In the genomic region with DNA sequence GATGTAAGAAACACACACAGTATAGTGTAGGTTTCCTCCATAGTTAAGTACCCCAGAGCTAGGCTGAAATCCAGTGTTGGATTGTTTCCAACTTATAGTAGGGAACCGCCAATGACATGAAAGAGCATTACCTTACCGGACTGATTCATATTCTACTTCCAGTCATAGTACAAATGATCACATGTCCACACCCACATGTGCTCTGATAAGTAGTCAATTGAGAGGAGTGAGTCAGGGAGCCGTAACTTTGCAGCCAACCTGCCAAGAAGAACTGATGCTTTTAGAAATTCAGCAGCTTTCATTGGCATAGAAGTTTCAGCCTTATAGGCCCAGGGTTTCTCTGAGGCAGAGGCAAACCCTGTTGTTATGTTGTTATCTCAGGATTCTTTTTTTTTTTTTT, we compare ENCODE assay signal across 12 cellular contexts.
DNase-seq lines count a peak whose midpoint lies in the region; ATAC-seq and TF ChIP-seq lines count a peak whose summit lies in the region.
"Had no signal": no experiment of that assay in that cellular context is flagged by ENCODE, and none has a peak within 500 bp of the region (broad histone marks: within the 10 kb centered on the region; RNA-seq: fewer than 3 reads in every experiment).

No MANE protein-coding gene starts in this region.

- WGBS in smooth muscle cell (ENCODE audit: low lambda C conversion rate) = 70% methylated on average over 3 of the region's 3 CpGs

- H3K27me3 Mint-ChIP-seq in nephron (ENCODE audit: low read depth) = peaks cover 9% of the 10 kb centered on the region
- H3K27me3 Mint-ChIP-seq in HFFc6 (ENCODE audit: insufficient read depth) = peaks cover 1% of the 10 kb centered on the region; the same call in 1 of the 2 replicates
- H3K27me3 Mint-ChIP-seq in GM23338 (ENCODE audit: insufficient read depth, low read depth, poor library complexity) = no peaks in the 10 kb centered on the region

- H3K9ac ChIP-seq in smooth muscle cell (ENCODE audit: low read depth) = no peak overlapping the region

- H3K27me3 ChIP-seq in smooth muscle cell (ENCODE audit: low read depth) = no peaks in the 10 kb centered on the region
- no peaks in the 10 kb centered on the region for H3K27me3 ChIP-seq in GM23338 (ENCODE audit: insufficient read depth)
- H3K27me3 ChIP-seq: SJCRH30 had no signal

- H3F3A ChIP-seq in smooth muscle cell (ENCODE audit: low read depth) = peaks cover 7% of the 10 kb centered on the region
- H3F3A ChIP-seq in GM23338 (replicated peaks; ENCODE audit: low read depth) = no peaks in the 10 kb centered on the region

- no peak overlapping the region for H2AFZ ChIP-seq in smooth muscle cell (ENCODE audit: low read depth)
- H2AFZ ChIP-seq in GM23338 = no peak overlapping the region; the same call in 1 of the 2 replicates

- H3K9me3 Mint-ChIP-seq in nephron (no peaks in the 10 kb centered on the region), HFFc6 (no peaks in the 10 kb centered on the region), GM23338 (no peaks in the 10 kb centered on the region)

- H3K4me3 ChIP-seq in astrocyte of the spinal cord (ENCODE audit: low read depth, low read length) (no peak overlapping the region), smooth muscle cell (no peak overlapping the region), GM23338 (no peak overlapping the region)
- H3K4me3 ChIP-seq: SJCRH30, skin epidermis had no signal

- H3K4me1 Mint-ChIP-seq in nephron = peaks cover 21% of the 10 kb centered on the region
- peaks cover 19% of the 10 kb centered on the region for H3K4me1 Mint-ChIP-seq in HFFc6 (ENCODE audit: low read depth)
- peaks cover 15% of the 10 kb centered on the region for H3K4me1 Mint-ChIP-seq in GM23338

- H3K36me3 ChIP-seq in smooth muscle cell (ENCODE audit: low read depth) (no peaks in the 10 kb centered on the region), GM23338 (ENCODE audit: insufficient read depth) (no peaks in the 10 kb centered on the region)
- H3K36me3 ChIP-seq: SJCRH30 had no signal

- no peak for ATAC-seq in GM23338

- H3K9me2 ChIP-seq in GM23338 (ENCODE audit: insufficient read depth) = no peaks in the 10 kb centered on the region; the same call in 1 of the 2 replicates

- no peaks in the 10 kb centered on the region for H3K36me3 Mint-ChIP-seq in nephron (ENCODE audit: low read depth)
- H3K36me3 Mint-ChIP-seq in HFFc6 (ENCODE audit: low read depth) = no peaks in the 10 kb centered on the region
- no peaks in the 10 kb centered on the region for H3K36me3 Mint-ChIP-seq in GM23338 (ENCODE audit: low read depth)

- no peaks in the 10 kb centered on the region for H3K9me3 ChIP-seq in smooth muscle cell (replicated peaks; ENCODE audit: low read depth)
- H3K9me3 ChIP-seq: SJCRH30 had no signal

- peak overlapping the region; percentile 4 to 44 (median 20) for H3K27ac Mint-ChIP-seq in nephron
- H3K27ac Mint-ChIP-seq in HFFc6 = no peak overlapping the region
- no peak overlapping the region for H3K27ac Mint-ChIP-seq in GM23338

- H3K79me2 ChIP-seq in smooth muscle cell (ENCODE audit: low read depth) (no peaks in the 10 kb centered on the region), GM23338 (replicated peaks; ENCODE audit: insufficient read depth) (no peaks in the 10 kb centered on the region)

- DNase-seq in Daoy (ENCODE audit: low read depth) (peak; percentile 67), HT1080 (ENCODE audit: low read depth) (peak; percentile 81), astrocyte of the spinal cord (ENCODE audit: low read depth, low spot score) (peak; percentile 46), HFFc6 (no peak), smooth muscle cell (lab: John Stamatoyannopoulos, UW; ENCODE audit: unreplicated experiment) (no peak), GM23338 (ENCODE audit: low spot score) (no peak)
- DNase-seq: aorta, MM.1S, NCI-H524, SJCRH30 had no signal

- H3K4me1 ChIP-seq in smooth muscle cell (ENCODE audit: low read depth) (peaks cover 9% of the 10 kb centered on the region), GM23338 (ENCODE audit: insufficient read depth) (peaks cover 7% of the 10 kb centered on the region; the same call in 1 of the 2 replicates)

- no peaks in the 10 kb centered on the region for H4K20me1 ChIP-seq in smooth muscle cell (ENCODE audit: low read depth)
- H4K20me1 ChIP-seq in GM23338 (replicated peaks; ENCODE audit: insufficient read depth) = no peaks in the 10 kb centered on the region

- H3K4me3 Mint-ChIP-seq in nephron = no peak overlapping the region
- H3K4me3 Mint-ChIP-seq in HFFc6 = no peak overlapping the region
- H3K4me3 Mint-ChIP-seq in GM23338 = no peak overlapping the region

- H3K4me2 ChIP-seq in smooth muscle cell (no peak overlapping the region), GM23338 (no peak overlapping the region)

- H3K27ac ChIP-seq in smooth muscle cell (ENCODE audit: low read depth) = no peak overlapping the region
- no peak overlapping the region for H3K27ac ChIP-seq in GM23338 (ENCODE audit: low read depth)
- H3K27ac ChIP-seq: SJCRH30, skin epidermis had no signal

- TF ChIP-seq CTCF in astrocyte of the spinal cord (IDR thresholded peaks at IDR 0.05; ENCODE audit: low read depth, low read length) (no peak), nephron (IDR thresholded peaks at IDR 0.05; ENCODE audit: unreplicated experiment in 3 of 3) (no peak), HFFc6 (IDR thresholded peaks at IDR 0.05) (no peak), smooth muscle cell (IDR thresholded peaks at IDR 0.05; ENCODE audit: borderline replicate concordance, insufficient read depth, poor library complexity, severe bottlenecking) (no peak), GM23338 (conservative IDR thresholded peaks at IDR 0.05; ENCODE audit: low read depth in 2 of 2) (no peak)

- in situ Hi-C loops in astrocyte of the spinal cord (cut with HindIII; ENCODE audit: low sequenced_read_pairs) = no loop called here

TF ChIP-seq in GM23338, 12 proteins besides CTCF, POLR2A, EP300 and RAD21:
- TF ChIP-seq, protein P1, sequence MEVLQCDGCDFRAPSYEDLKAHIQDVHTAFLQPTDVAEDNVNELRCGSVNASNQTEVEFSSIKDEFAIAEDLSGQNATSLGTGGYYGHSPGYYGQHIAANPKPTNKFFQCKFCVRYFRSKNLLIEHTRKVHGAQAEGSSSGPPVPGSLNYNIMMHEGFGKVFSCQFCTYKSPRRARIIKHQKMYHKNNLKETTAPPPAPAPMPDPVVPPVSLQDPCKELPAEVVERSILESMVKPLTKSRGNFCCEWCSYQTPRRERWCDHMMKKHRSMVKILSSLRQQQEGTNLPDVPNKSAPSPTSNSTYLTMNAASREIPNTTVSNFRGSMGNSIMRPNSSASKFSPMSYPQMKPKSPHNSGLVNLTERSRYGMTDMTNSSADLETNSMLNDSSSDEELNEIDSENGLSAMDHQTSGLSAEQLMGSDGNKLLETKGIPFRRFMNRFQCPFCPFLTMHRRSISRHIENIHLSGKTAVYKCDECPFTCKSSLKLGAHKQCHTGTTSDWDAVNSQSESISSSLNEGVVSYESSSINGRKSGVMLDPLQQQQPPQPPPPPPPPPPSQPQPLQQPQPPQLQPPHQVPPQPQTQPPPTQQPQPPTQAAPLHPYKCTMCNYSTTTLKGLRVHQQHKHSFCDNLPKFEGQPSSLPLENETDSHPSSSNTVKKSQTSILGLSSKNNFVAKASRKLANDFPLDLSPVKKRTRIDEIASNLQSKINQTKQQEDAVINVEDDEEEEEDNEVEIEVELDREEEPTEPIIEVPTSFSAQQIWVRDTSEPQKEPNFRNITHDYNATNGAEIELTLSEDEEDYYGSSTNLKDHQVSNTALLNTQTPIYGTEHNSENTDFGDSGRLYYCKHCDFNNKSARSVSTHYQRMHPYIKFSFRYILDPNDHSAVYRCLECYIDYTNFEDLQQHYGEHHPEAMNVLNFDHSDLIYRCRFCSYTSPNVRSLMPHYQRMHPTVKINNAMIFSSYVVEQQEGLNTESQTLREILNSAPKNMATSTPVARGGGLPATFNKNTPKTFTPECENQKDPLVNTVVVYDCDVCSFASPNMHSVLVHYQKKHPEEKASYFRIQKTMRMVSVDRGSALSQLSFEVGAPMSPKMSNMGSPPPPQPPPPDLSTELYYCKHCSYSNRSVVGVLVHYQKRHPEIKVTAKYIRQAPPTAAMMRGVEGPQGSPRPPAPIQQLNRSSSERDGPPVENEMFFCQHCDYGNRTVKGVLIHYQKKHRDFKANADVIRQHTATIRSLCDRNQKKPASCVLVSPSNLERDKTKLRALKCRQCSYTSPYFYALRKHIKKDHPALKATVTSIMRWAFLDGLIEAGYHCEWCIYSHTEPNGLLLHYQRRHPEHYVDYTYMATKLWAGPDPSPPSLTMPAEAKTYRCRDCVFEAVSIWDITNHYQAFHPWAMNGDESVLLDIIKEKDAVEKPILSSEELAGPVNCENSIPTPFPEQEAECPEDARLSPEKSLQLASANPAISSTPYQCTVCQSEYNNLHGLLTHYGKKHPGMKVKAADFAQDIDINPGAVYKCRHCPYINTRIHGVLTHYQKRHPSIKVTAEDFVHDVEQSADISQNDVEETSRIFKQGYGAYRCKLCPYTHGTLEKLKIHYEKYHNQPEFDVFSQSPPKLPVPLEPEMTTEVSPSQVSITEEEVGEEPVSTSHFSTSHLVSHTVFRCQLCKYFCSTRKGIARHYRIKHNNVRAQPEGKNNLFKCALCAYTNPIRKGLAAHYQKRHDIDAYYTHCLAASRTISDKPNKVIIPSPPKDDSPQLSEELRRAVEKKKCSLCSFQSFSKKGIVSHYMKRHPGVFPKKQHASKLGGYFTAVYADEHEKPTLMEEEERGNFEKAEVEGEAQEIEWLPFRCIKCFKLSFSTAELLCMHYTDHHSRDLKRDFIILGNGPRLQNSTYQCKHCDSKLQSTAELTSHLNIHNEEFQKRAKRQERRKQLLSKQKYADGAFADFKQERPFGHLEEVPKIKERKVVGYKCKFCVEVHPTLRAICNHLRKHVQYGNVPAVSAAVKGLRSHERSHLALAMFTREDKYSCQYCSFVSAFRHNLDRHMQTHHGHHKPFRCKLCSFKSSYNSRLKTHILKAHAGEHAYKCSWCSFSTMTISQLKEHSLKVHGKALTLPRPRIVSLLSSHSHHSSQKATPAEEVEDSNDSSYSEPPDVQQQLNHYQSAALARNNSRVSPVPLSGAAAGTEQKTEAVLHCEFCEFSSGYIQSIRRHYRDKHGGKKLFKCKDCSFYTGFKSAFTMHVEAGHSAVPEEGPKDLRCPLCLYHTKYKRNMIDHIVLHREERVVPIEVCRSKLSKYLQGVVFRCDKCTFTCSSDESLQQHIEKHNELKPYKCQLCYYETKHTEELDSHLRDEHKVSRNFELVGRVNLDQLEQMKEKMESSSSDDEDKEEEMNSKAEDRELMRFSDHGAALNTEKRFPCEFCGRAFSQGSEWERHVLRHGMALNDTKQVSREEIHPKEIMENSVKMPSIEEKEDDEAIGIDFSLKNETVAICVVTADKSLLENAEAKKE (CRISPR knock-in tag; IDR thresholded peaks at IDR 0.05) = no peak

Comparison
In these comparisons a context has a peak if more than half of its experiments do, and no peak if none do; other contexts are left out.
1. DNase-seq: peak in Daoy (single experiment), HT1080 (single experiment) and astrocyte of the spinal cord (single experiment); none in HFFc6 (single experiment), smooth muscle cell (single experiment) and GM23338 (single experiment).
2. H3K27ac Mint-ChIP-seq: peak in nephron (3 of 3); none in HFFc6 (single experiment) and GM23338 (single experiment).